In genomic region chr17:1776328-1776727, GRCh38 we compare ENCODE assay signal across 24 cellular contexts. TPM values are rescaled to one million over a fixed set of nuclear protein-coding genes. Genes with fewer than 3 reads are reported as not detected.
"Had no signal": no experiment of that assay in that cellular context is flagged by ENCODE, and none has a peak within 500 bp of the region (broad histone marks: within the 10 kb centered on the region; RNA-seq: fewer than 3 reads in every experiment).

No MANE protein-coding gene starts in this region.

- H3K36me3 ChIP-seq: uterus had no signal

- ATAC-seq: activated CD8-positive, alpha-beta T cell treated with anti-CD3 and anti-CD28 coated beads for 36 hours; left lung; sciatic nerve; stimulated activated naive B cell treated with anti-CD40 and anti-IgM and Interleukin-4, amounts not matched to agents 10 μg/mL and 1 μg/mL and 100 μg/mL, for 72 hours had no signal

- H3K4me1 ChIP-seq: uterus had no signal

- H3K4me3 Mint-ChIP-seq: activated CD8-positive, alpha-beta T cell treated with anti-CD3 and anti-CD28 coated beads for 36 hours; endodermal cell; neural crest cell; stimulated activated naive B cell treated with anti-CD40 and anti-IgM and Interleukin-4, amounts not matched to agents 10 μg/mL and 1 μg/mL and 100 μg/mL, for 72 hours had no signal

- H3K9me3 Mint-ChIP-seq: activated CD8-positive, alpha-beta T cell treated with anti-CD3 and anti-CD28 coated beads for 36 hours; endodermal cell; neural crest cell; stimulated activated naive B cell treated with anti-CD40 and anti-IgM and Interleukin-4, amounts not matched to agents 10 μg/mL and 1 μg/mL and 100 μg/mL, for 72 hours had no signal

- H3K4me3 ChIP-seq: cardiac muscle cell, left lung, prostate gland, SJSA1, spleen, tibial nerve, uterus had no signal

- H3K27ac ChIP-seq: cardiac muscle cell, epithelial cell of prostate, left lung, prostate gland, SJSA1, uterus, WERI-Rb-1 had no signal

- H3K27me3 Mint-ChIP-seq: activated CD8-positive, alpha-beta T cell treated with anti-CD3 and anti-CD28 coated beads for 36 hours; stimulated activated naive B cell treated with anti-CD40 and anti-IgM and Interleukin-4, amounts not matched to agents 10 μg/mL and 1 μg/mL and 100 μg/mL, for 72 hours had no signal

- DNase-seq: activated CD4-positive, alpha-beta T cell treated with anti-CD3 and anti-CD28 coated beads for 4 hours; activated CD8-positive, alpha-beta T cell treated with anti-CD3 and anti-CD28 coated beads for 36 hours; activated effector memory CD4-positive, alpha-beta T cell treated with Interleukin-2 at 50 U/mL for 16 hours; activated naive CD4-positive, alpha-beta T cell treated with anti-CD3 and anti-CD28 coated beads, Interleukin-2, amount 50 U/mL, for 16 hours; activated T-cell treated with anti-CD3 and anti-CD28 coated beads, Interleukin-2, amount 50 U/mL, for 48 hours; dermis blood vessel endothelial cell; endodermal cell; foreskin fibroblast; glutamatergic neuron; kidney; left lung; mammary epithelial cell; spleen; stimulated activated CD4-positive, alpha-beta T cell treated with anti-CD3 and anti-CD28 coated beads, Interleukin-4, amount 100 ng/mL, for 4 hours; stimulated activated naive B cell treated with anti-CD40 and anti-IgM and Interleukin-4, amounts not matched to agents 10 μg/mL and 1 μg/mL and 100 μg/mL, for 72 hours; uterus; WERI-Rb-1 had no signal

- H3K4me1 Mint-ChIP-seq: neural crest cell had no signal

- FAIRE-seq: kidney had no signal

- H3K9me3 ChIP-seq: left lung, prostate gland, spleen, tibial nerve, uterus had no signal

- H3K27me3 ChIP-seq: cardiac muscle cell, left lung, SJSA1, spleen, tibial nerve, uterus had no signal

RNA-seq across cellular contexts. Expression of gene SERPINF1, which starts 14.5 kb away (rescaled TPM):
- total RNA-seq: dermis blood vessel endothelial cell, SJSA1 had no signal

RNA-seq across cellular contexts. Expression of gene SERPINF2, which starts 33.7 kb away (rescaled TPM):
- total RNA-seq: SJSA1 had no signal
- polyA plus RNA-seq: cardiac muscle cell had no signal
